Comparison of ENCODE assay signal across 14 cellular contexts in the genomic region with DNA sequence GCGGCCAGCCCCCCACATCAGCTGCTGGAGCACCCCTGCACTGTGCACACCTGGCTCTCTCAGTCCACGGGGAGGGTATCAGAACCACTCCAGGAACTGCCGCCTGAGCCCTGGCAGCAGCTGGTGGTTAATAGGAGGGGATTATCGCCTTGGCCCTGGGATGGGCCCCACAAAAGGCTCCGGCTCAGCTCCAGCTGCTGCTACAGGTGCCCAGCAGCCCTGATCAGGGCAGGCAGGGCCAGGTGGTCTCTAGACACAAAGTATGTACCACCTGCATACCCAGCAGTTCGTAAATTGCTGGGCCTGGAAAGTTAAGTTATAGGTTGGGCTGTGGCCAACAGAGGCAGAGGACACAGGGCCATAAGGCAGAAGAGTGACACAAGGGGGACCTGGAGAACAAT. TPM values are rescaled to one million over a fixed set of nuclear protein-coding genes. Genes with fewer than 3 reads are reported as not detected.
DNase-seq lines count a peak whose midpoint lies in the region; ATAC-seq and TF ChIP-seq lines count a peak whose summit lies in the region.
"Had no signal": no experiment of that assay in that cellular context is flagged by ENCODE, and none has a peak within 500 bp of the region (broad histone marks: within the 10 kb centered on the region; RNA-seq: fewer than 3 reads in every experiment).

No MANE protein-coding gene starts in this region.

- peaks cover 0 to 97% (median 82%) of the 10 kb centered on the region in 12 donors for H3K4me1 ChIP-seq in heart left ventricle

- peaks cover 15% of the 10 kb centered on the region for H3K4me1 Mint-ChIP-seq in stimulated activated effector memory CD8-positive, alpha-beta T cell treated with anti-CD3 and anti-CD28 coated beads, Interleukin-12 subunit alpha, Interleukin-12 subunit beta, amount 100 ng/mL, for 72 hours

- H3K9me3 ChIP-seq in heart left ventricle = no peaks in the 10 kb centered on the region
- H3K9me3 ChIP-seq: A549 had no signal

- H3K9me3 Mint-ChIP-seq in stimulated activated effector memory CD8-positive, alpha-beta T cell treated with anti-CD3 and anti-CD28 coated beads, Interleukin-12 subunit alpha, Interleukin-12 subunit beta, amount 100 ng/mL, for 72 hours = no peaks in the 10 kb centered on the region
- H3K9me3 Mint-ChIP-seq: IgD-negative memory B cell had no signal

- H3K36me3 ChIP-seq in heart left ventricle = peaks cover 0 to 41% (median 6%) of the 10 kb centered on the region in 9 donors

- H3K36me3 Mint-ChIP-seq in stimulated activated effector memory CD8-positive, alpha-beta T cell treated with anti-CD3 and anti-CD28 coated beads, Interleukin-12 subunit alpha, Interleukin-12 subunit beta, amount 100 ng/mL, for 72 hours = peaks cover 5% of the 10 kb centered on the region
- H3K36me3 Mint-ChIP-seq: activated naive CD8-positive, alpha-beta T cell had no signal

- peak overlapping the region; percentile 20 for H3K27ac Mint-ChIP-seq in stimulated activated effector memory CD8-positive, alpha-beta T cell treated with anti-CD3 and anti-CD28 coated beads, Interleukin-12 subunit alpha, Interleukin-12 subunit beta, amount 100 ng/mL, for 72 hours
- H3K27ac Mint-ChIP-seq: activated naive CD8-positive, alpha-beta T cell had no signal

- 47 to 65% (median 58%) methylated on average over 2 to 6 of the region's 6 CpGs for WGBS in heart left ventricle, 4 donors

- no peak for TF ChIP-seq CTCF in heart left ventricle (IDR thresholded peaks at IDR 0.05)

- no peaks in the 10 kb centered on the region for H3K27me3 ChIP-seq in heart left ventricle

- no peak for TF ChIP-seq POLR2A in heart left ventricle (IDR thresholded peaks at IDR 0.05)

- no peak overlapping the region for H3K4me3 ChIP-seq in heart left ventricle
- H3K4me3 ChIP-seq: A549, PC-9 had no signal

- H3K27ac ChIP-seq in heart left ventricle = peak overlapping the region in 11 of 12 donors; percentile 4 to 78 (median 49)
- H3K27ac ChIP-seq: A549, PC-9 had no signal

- ATAC-seq in heart left ventricle = no peak
- no peak for ATAC-seq in stimulated activated effector memory CD8-positive, alpha-beta T cell treated with anti-CD3 and anti-CD28 coated beads, Interleukin-12 subunit alpha, Interleukin-12 subunit beta, amount 100 ng/mL, for 72 hours
- no peak for ATAC-seq in GM18520 (IDR thresholded peaks at IDR 0.05; ENCODE audit: unreplicated experiment)
- ATAC-seq in HG02852 (IDR thresholded peaks at IDR 0.05; ENCODE audit: unreplicated experiment) = no peak
- ATAC-seq: A549; activated CD4-positive, CD25-positive, alpha-beta regulatory T cell treated with anti-CD3 and anti-CD28 coated beads, Interleukin-2, amount 50 U/mL, for 24 hours had no signal

- intact Hi-C loops in heart left ventricle (cut with DNase I) = loop anchor here in 1 of 10 donors (10.0 kb wide), 1 partner anchor 248 kb away; no protein-coding TSS in a partner anchor

- peak; percentile 25 for DNase-seq in NCI-H146 (lab: John Stamatoyannopoulos, UW)
- no peak for DNase-seq in NCI-H146 treated with DMSO at 0.1 percent for 48 hours (lab: John Stamatoyannopoulos, UW; ENCODE audit: unreplicated experiment)
- DNase-seq in NCI-H774 (lab: John Stamatoyannopoulos, UW) = peak; percentile 16
- peak in 2 of 5 donors; percentile 14 to 20 for DNase-seq in heart left ventricle
- DNase-seq in stimulated activated effector memory CD8-positive, alpha-beta T cell treated with anti-CD3 and anti-CD28 coated beads, Interleukin-12 subunit alpha, Interleukin-12 subunit beta, amount 100 ng/mL, for 72 hours (ENCODE audit: low spot score in 2 of 2) = no peak
- no peak for DNase-seq in hippocampal formation (lab: John Stamatoyannopoulos, UW)
- DNase-seq: PC-9; stimulated activated naive CD4-positive, alpha-beta T cell had no signal

- H3K4me3 Mint-ChIP-seq in stimulated activated effector memory CD8-positive, alpha-beta T cell treated with anti-CD3 and anti-CD28 coated beads, Interleukin-12 subunit alpha, Interleukin-12 subunit beta, amount 100 ng/mL, for 72 hours = no peak overlapping the region
- H3K4me3 Mint-ChIP-seq: activated naive CD8-positive, alpha-beta T cell had no signal

RNA-seq across cellular contexts. Expression of gene RRBP1, which starts 35.1 kb away (rescaled TPM):
- 10 to 100 TPM; 27.9 to 91.3 (median 40.0) TPM for total RNA-seq in heart left ventricle
- 10 to 100 TPM; 24.9 to 53.8 TPM for polyA plus RNA-seq in heart left ventricle

RNA-seq across cellular contexts. Expression of gene BANF2, which starts 52.9 kb away (rescaled TPM):
- total RNA-seq in heart left ventricle = not detected
- not detected for polyA plus RNA-seq in heart left ventricle
- total RNA-seq: PC-9 had no signal
- polyA plus RNA-seq: A549, IgD-negative memory B cell had no signal

Comparison
In these comparisons a context has a peak if more than half of its experiments do, and no peak if none do; other contexts are left out.
1. DNase-seq: peak in NCI-H146 (single experiment) and NCI-H774 (single experiment); none in NCI-H146 treated with DMSO at 0.1 percent for 48 hours (single experiment), stimulated activated effector memory CD8-positive, alpha-beta T cell treated with anti-CD3 and anti-CD28 coated beads, Interleukin-12 subunit alpha, Interleukin-12 subunit beta, amount 100 ng/mL, for 72 hours (0 of 2) and hippocampal formation (0 of 2).